Comparison of ENCODE assay signal across 33 cellular contexts in genomic region chr1:177660188-177660587, GRCh38.
"Had no signal": no experiment of that assay in that cellular context is flagged by ENCODE, and none has a peak within 500 bp of the region (broad histone marks: within the 10 kb centered on the region; RNA-seq: fewer than 3 reads in every experiment).

No MANE protein-coding gene starts in this region.

- H3K4me3 ChIP-seq: adrenal gland, body of pancreas, breast epithelium, cardiac muscle cell had no signal

- H3K27me3 ChIP-seq: adrenal gland, body of pancreas, brain microvascular endothelial cell, breast epithelium, cardiac muscle cell had no signal

- H3K36me3 ChIP-seq: adrenal gland, brain microvascular endothelial cell, breast epithelium, cardiac muscle cell had no signal

- ATAC-seq: activated CD8-positive, alpha-beta T cell treated with anti-CD3 and anti-CD28 coated beads for 36 hours; activated naive CD4-positive, alpha-beta T cell treated with anti-CD3 and anti-CD28 coated beads, Interleukin-2, amount 50 U/mL, for 72 hours; activated T-cell treated with anti-CD3 and anti-CD28 coated beads, Interleukin-2, amount 50 U/mL, for 4 hours; activated T-cell treated with anti-CD3 and anti-CD28 coated beads, Interleukin-2, amount 50 U/mL, for 72 hours; activated T-helper 17 cell treated with anti-CD3 and anti-CD28 coated beads, Interleukin-2, amount 50 U/mL, for 72 hours; body of pancreas had no signal

- DNase-seq: activated B cell treated with CpG ODN at 0.5 μM for 24 hours; activated CD4-positive, alpha-beta memory T cell treated with anti-CD3 and anti-CD28 coated beads for 36 hours; activated CD4-positive, alpha-beta T cell treated with anti-CD3 and anti-CD28 coated beads for 4 hours; activated CD4-positive, alpha-beta T cell treated with anti-CD3 and anti-CD28 coated beads, Interleukin-2, amount 10 ng/mL, durations not matched to agents 24 days and 14 days; activated CD4-positive, alpha-beta T cell treated with anti-CD3 and anti-CD28 coated beads, Interleukin-2, amount 50 U/mL, for 1 hour; activated CD4-positive, alpha-beta T cell treated with anti-CD3 and anti-CD28 coated beads, Interleukin-2, amount 50 U/mL, for 4 hours; activated CD4-positive, CD25-positive, alpha-beta regulatory T cell treated with anti-CD3 and anti-CD28 coated beads, Interleukin-2, amount 50 U/mL, for 72 hours; activated CD8-positive, alpha-beta memory T cell treated with anti-CD3 and anti-CD28 coated beads, Interleukin-2, amount 50 U/mL, for 4 hours; activated CD8-positive, alpha-beta T cell treated with anti-CD3 and anti-CD28 coated beads for 36 hours; activated effector memory CD4-positive, alpha-beta T cell treated with anti-CD3 and anti-CD28 coated beads, Interleukin-2, amount 50 U/mL, for 16 hours; activated gamma-delta T cell treated with Interleukin-2 at 50 U/mL for 16 hours; activated naive CD4-positive, alpha-beta T cell; activated naive CD4-positive, alpha-beta T cell treated with anti-CD3 and anti-CD28 coated beads for 36 hours; activated naive CD4-positive, alpha-beta T cell treated with anti-CD3 and anti-CD28 coated beads, Interleukin-2, amount 50 U/mL, for 16 hours; activated naive CD8-positive, alpha-beta T cell treated with anti-CD3 and anti-CD28 coated beads for 36 hours; activated T-cell treated with anti-CD3 and anti-CD28 coated beads for 4 hours; activated T-cell treated with anti-CD3 and anti-CD28 coated beads, Interleukin-2, amount 50 U/mL, for 1 hour; activated T-cell treated with anti-CD3 and anti-CD28 coated beads, Interleukin-2, amount 50 U/mL, for 4 hours; activated T-cell treated with anti-CD3 and anti-CD28 coated beads, Interleukin-2, amount 50 U/mL, for 72 hours; adrenal gland; amniotic stem cell; aorta; body of pancreas; brain microvascular endothelial cell; caudate nucleus; cerebellar nuclear complex; T-helper 1 cell; T-helper 2 cell; T-helper 9 cell had no signal

- H3K9me3 ChIP-seq: adrenal gland, body of pancreas, breast epithelium had no signal

- H3K27ac ChIP-seq: adrenal gland, body of pancreas, brain microvascular endothelial cell, breast epithelium, cardiac muscle cell had no signal

- H3K4me1 ChIP-seq: adrenal gland, body of pancreas, breast epithelium had no signal
